ENCODE assay signal across 18 cellular contexts in genomic region chr12:131939007-131939406, GRCh38.
"Had no signal": no experiment of that assay in that cellular context is flagged by ENCODE, and none has a peak within 500 bp of the region (broad histone marks: within the 10 kb centered on the region; RNA-seq: fewer than 3 reads in every experiment).

No MANE protein-coding gene starts in this region.

- ATAC-seq: stimulated activated naive B cell treated with anti-CD40 and anti-IgM and Interleukin-4, amounts not matched to agents 10 μg/mL and 1 μg/mL and 100 μg/mL, for 72 hours had no signal

- H3K4me1 ChIP-seq: neural progenitor cell had no signal

- H3K27me3 ChIP-seq: neural progenitor cell, ovary had no signal

- DNase-seq: activated CD4-positive, alpha-beta T cell treated with anti-CD3 and anti-CD28 coated beads, Interleukin-2, amount 50 U/mL, for 4 hours; activated CD4-positive, CD25-positive, alpha-beta regulatory T cell treated with anti-CD3 and anti-CD28 coated beads, Interleukin-2, amount 50 U/mL, for 72 hours; activated effector memory CD4-positive, alpha-beta T cell treated with Interleukin-2 at 50 U/mL for 16 hours; activated T-cell treated with anti-CD3 and anti-CD28 coated beads, Interleukin-2, amount 50 U/mL, for 1 hour; amygdala; effector CD8-positive, alpha-beta T cell; foreskin fibroblast; kidney glomerular epithelial cell; midbrain; naive B cell; stimulated activated CD4-positive, alpha-beta T cell treated with anti-CD3 and anti-CD28 coated beads, Interleukin-15, amount 100 ng/mL, for 24 hours; stimulated activated CD4-positive, alpha-beta T cell treated with anti-CD3 and anti-CD28 coated beads, Interleukin-4, amount 100 ng/mL, for 1 hour; stimulated activated naive B cell treated with anti-CD40 and anti-IgM and Interleukin-4, amounts not matched to agents 10 μg/mL and 1 μg/mL and 100 μg/mL, for 72 hours; T-helper 9 cell; trophoblast cell had no signal

- H3K27ac ChIP-seq: neural progenitor cell, ovary had no signal

- H3K9me3 ChIP-seq: ovary had no signal

- H3K4me3 ChIP-seq: lung, neural progenitor cell, ovary had no signal

- H3K36me3 ChIP-seq: neural progenitor cell, ovary had no signal
